In the genomic region with DNA sequence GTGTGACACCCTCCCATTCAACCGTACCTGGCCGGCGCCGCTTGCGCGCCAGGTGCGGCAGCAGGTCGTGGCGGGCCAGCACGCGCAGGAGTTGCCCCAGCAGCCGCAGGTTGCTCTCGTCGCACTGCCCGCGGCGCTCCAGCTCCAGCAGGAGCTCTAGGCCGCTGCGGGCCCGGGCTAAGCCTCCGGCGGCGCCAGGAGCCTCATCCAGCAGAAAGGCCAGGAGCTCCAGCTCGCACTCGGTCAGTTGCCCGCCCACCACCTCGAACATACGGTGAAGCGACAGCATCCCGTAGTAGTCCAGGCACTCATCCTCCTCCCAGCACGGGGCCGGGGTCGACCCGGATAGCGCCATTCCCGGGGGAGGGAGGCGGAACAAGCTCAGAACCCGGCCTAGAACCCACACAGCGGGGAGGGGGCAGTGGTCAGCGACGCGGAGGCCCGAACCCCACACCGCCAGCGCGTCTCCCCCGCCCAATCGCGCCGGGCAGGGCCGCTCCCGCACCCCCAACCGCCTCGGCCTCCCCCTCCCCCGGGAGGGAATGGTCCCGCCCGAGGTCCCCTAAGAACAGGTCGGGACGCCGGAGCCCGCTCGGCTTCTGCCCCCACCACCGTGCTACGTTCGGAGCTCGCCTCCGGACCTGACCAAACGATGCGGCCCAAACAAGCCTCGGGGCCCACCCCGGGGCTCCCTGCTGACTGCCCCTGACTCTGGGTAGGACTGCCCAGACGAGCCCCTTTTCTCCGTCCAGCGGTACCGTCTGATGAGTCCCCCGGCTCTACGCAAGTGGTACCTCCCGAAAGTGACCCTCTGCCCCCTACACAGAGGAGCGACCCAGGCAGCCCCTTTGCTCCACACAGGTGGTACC, we compare ENCODE assay signal across 8 cellular contexts. TPM values are rescaled to one million over a fixed set of nuclear protein-coding genes. Genes with fewer than 3 reads are reported as not detected.
DNase-seq lines count a peak whose midpoint lies in the region; ATAC-seq, FAIRE-seq and TF ChIP-seq lines count a peak whose summit lies in the region.

No MANE protein-coding gene starts in this region.

- CTCF ChIA-PET in A549 (lab: Yijun Ruan, JAX) (interaction anchor here (0.8 to 3.6 kb wide), 19 partner anchors 8 to 206 kb away, joined by 3 to 29 read pairs (median 3); a partner anchor contains a TSS), WTC11 (lab: Charles Lee) (interaction anchor here (0.9 to 1.2 kb wide), 7 partner anchors 11 to 188 kb away, joined by 3 to 6 read pairs (median 3); no protein-coding TSS in a partner anchor)

- WGBS in A549 (ENCODE audit: missing lambda C conversion rate), result 13% methylated on average over 62 of the region's 79 CpGs
- 1 to 2% methylated on average over 20 to 68 of the region's 79 CpGs for WGBS in testis, 2 donors

- H3K9me3 Mint-ChIP-seq in WTC11 (no peaks in the 10 kb centered on the region), endothelial cell (ENCODE audit: unreplicated experiment) (no peaks in the 10 kb centered on the region)

- intact Hi-C loops in testis (cut with DNase I; ENCODE audit: low total_unique reads), result no loop called here

- no peaks in the 10 kb centered on the region for H3K36me3 ChIP-seq in testis (ENCODE audit: low read depth, missing control alignments)

- H3K27ac ChIP-seq in A549 (peak overlapping the region; percentile 77 to 89), testis (peak overlapping the region; percentile 90 to 97)

- TF ChIP-seq RAD21 in A549 (conservative IDR thresholded peaks at IDR 0.05 in 1 of 2, IDR thresholded peaks at IDR 0.05 in 1 of 2), result no peak

- H3K27ac Mint-ChIP-seq in WTC11, result peak overlapping the region; percentile 96
- H3K27ac Mint-ChIP-seq in endothelial cell (ENCODE audit: unreplicated experiment), result no peak overlapping the region

- peak overlapping the region; percentile 77 for H3K4me2 ChIP-seq in A549

- H3K36me3 Mint-ChIP-seq in WTC11 (peaks cover 32% of the 10 kb centered on the region), endothelial cell (ENCODE audit: low read depth, unreplicated experiment) (peaks cover 33% of the 10 kb centered on the region)

- TF ChIP-seq EP300 in A549 (IDR thresholded peaks at IDR 0.05), result no peak

- peak overlapping the region; percentile 97 for H3K4me3 Mint-ChIP-seq in WTC11
- H3K4me3 Mint-ChIP-seq in endothelial cell (ENCODE audit: unreplicated experiment), result peak overlapping the region; percentile 95

- H3K9me3 ChIP-seq in A549, result no peaks in the 10 kb centered on the region
- H3K9me3 ChIP-seq in testis, result no peaks in the 10 kb centered on the region

- TF ChIP-seq CTCF in A549 (IDR thresholded peaks at IDR 0.05), result no peak
- TF ChIP-seq CTCF in WTC11 (IDR thresholded peaks at IDR 0.05), result no peak
- TF ChIP-seq CTCF in endothelial cell (IDR thresholded peaks at IDR 0.05; ENCODE audit: unreplicated experiment), result no peak
- TF ChIP-seq CTCF in testis (IDR thresholded peaks at IDR 0.05), result no peak

- POLR2A ChIA-PET in A549 (lab: Yijun Ruan, JAX), result interaction anchor here (0.7 to 1.0 kb wide), 3 partner anchors 8 to 26 kb away, joined by 3 read pairs; no protein-coding TSS in a partner anchor
- POLR2A ChIA-PET in WTC11 (lab: Charles Lee), result interaction anchor here (0.7 to 1.1 kb wide), 2 partner anchors 82 to 83 kb away, joined by 3 read pairs; no protein-coding TSS in a partner anchor

- no peaks in the 10 kb centered on the region for H3K27me3 ChIP-seq in testis

- peak overlapping the region; percentile 69 for H3K4me3 ChIP-seq in A549
- H3K4me3 ChIP-seq in testis, result peak overlapping the region; percentile 74 to 92

- H3K4me1 ChIP-seq in A549, result peaks cover 40% of the 10 kb centered on the region
- peaks cover 31% of the 10 kb centered on the region for H3K4me1 ChIP-seq in testis

- H3K27me3 Mint-ChIP-seq in WTC11 (ENCODE audit: low read depth) (no peaks in the 10 kb centered on the region; the same call in 1 of the 2 replicates), endothelial cell (ENCODE audit: unreplicated experiment) (peaks cover 14% of the 10 kb centered on the region)

- peak in 1 of 2 experiments; percentile 66 for DNase-seq in A549 (ENCODE audit: low read depth in 1 of 2, low spot score in 1 of 2)
- DNase-seq in HuH-7 (ENCODE audit: low spot score), result peak; percentile 67
- peak; percentile 73 for DNase-seq in WTC11 (ENCODE audit: low spot score)
- DNase-seq in endothelial cell (ENCODE audit: low spot score), result peak; percentile 47
- DNase-seq in midbrain (lab: John Stamatoyannopoulos, UW), result peak; percentile 27
- DNase-seq in testis, result peak; percentile 56
- DNase-seq in NCI-H187 (lab: John Stamatoyannopoulos, UW), result no peak

- peak; percentile 25 to 39 for ATAC-seq in A549
- ATAC-seq in GM18907 (IDR thresholded peaks at IDR 0.05; ENCODE audit: unreplicated experiment), result peak; percentile 4
- ATAC-seq in WTC11, result peak; percentile 33

- no peak for FAIRE-seq in A549 (lab: Jason Lieb, UNC)

- H3K4me1 Mint-ChIP-seq in WTC11 (peaks cover 40% of the 10 kb centered on the region), endothelial cell (ENCODE audit: unreplicated experiment) (peaks cover 38% of the 10 kb centered on the region)

- TF ChIP-seq POLR2A in A549 (IDR thresholded peaks at IDR 0.05; ENCODE audit: low read length), result no peak
- no peak for TF ChIP-seq POLR2A in testis (IDR thresholded peaks at IDR 0.05)

TF ChIP-seq in A549, 52 proteins besides CTCF, POLR2A, EP300 and RAD21:
- 0 out of 2 replicates have a peak, but pooled peaks have one; percentile 44 for TF ChIP-seq TFCP2L1 (CRISPR knock-in tag; IDR thresholded peaks at IDR 0.05)
- TF ChIP-seq HOXB5 (CRISPR knock-in tag; IDR thresholded peaks at IDR 0.05), result 0 out of 2 replicates have a peak, but pooled peaks have one; percentile 26
- no peak for TF ChIP-seq RARB (CRISPR knock-in tag; IDR thresholded peaks at IDR 0.05)

RNA-seq across cellular contexts. Expression of a gene that starts 0.6 kb away (rescaled TPM):
- polyA plus RNA-seq in A549 (2011; rRNA removed), result 30.8 and 37.9 TPM in 2 replicates
- polyA plus RNA-seq in A549 (2012; cell fraction: cytosol; rRNA removed), result 72.8 and 91.8 TPM in 2 replicates
- polyA plus RNA-seq in A549 (2012; cell fraction: nucleus; rRNA removed), result 65.3 and 65.8 TPM in 2 replicates
- 39.7 to 54.1 TPM (median 43.2 TPM) in 3 replicates for polyA plus RNA-seq in A549 (2017; fragmentation: RNase III; extraction: RNeasy Plus Mini Kit Qiagen cat#74134 plus additional on column Dnase treatment)
- 29.4 and 37.6 TPM in 2 replicates for polyA minus RNA-seq in A549 (2011; rRNA and poly(A)+ RNA removed)
- 37.7 to 42.0 TPM (median 39.2 TPM) in 3 replicates for total RNA-seq in WTC11 (2021)
- total RNA-seq in endothelial cell (ENCODE audit: unreplicated experiment), result 27.1 TPM
- 10 to 100 TPM; 54.4 to 80.0 TPM for total RNA-seq in testis
- polyA plus RNA-seq in testis (ENCODE audit: insufficient read depth, low read depth, low replicate concordance), result 40.7 TPM

RNA-seq across cellular contexts. Expression of a gene that starts 3.2 kb away (rescaled TPM):
- polyA plus RNA-seq in A549 (2011; rRNA removed) (7.1 and 8.7 TPM in 2 replicates), A549 (2017; fragmentation: RNase III; extraction: RNeasy Plus Mini Kit Qiagen cat#74134 plus additional on column Dnase treatment) (12.2 to 12.9 TPM (median 12.6 TPM) in 3 replicates), testis (ENCODE audit: insufficient read depth, low read depth, low replicate concordance) (10.1 TPM)
- polyA plus RNA-seq in A549 (2012; cell fraction: cytosol; rRNA removed), result 5.9 and 8.4 TPM in 2 replicates
- polyA plus RNA-seq in A549 (2012; cell fraction: nucleus; rRNA removed), result 9.9 and 14.4 TPM in 2 replicates
- 22.7 and 24.7 TPM in 2 replicates for polyA minus RNA-seq in A549 (2011; rRNA and poly(A)+ RNA removed)
- total RNA-seq in WTC11 (2021) (16.1 to 18.3 TPM (median 16.4 TPM) in 3 replicates), endothelial cell (ENCODE audit: unreplicated experiment) (13.9 TPM), testis (10 to 100 TPM; 10.1 to 12.2 TPM)

RNA-seq across cellular contexts. Expression of a gene that starts 25.5 kb away (rescaled TPM):
- 55.2 and 79.7 TPM in 2 replicates for polyA plus RNA-seq in A549 (2011; rRNA removed)
- 82.6 and 118 TPM in 2 replicates for polyA plus RNA-seq in A549 (2012; cell fraction: cytosol; rRNA removed)
- polyA plus RNA-seq in A549 (2012; cell fraction: nucleus; rRNA removed), result 80.7 and 99.8 TPM in 2 replicates
- 81.0 to 85.1 TPM (median 84.0 TPM) in 3 replicates for polyA plus RNA-seq in A549 (2017; fragmentation: RNase III; extraction: RNeasy Plus Mini Kit Qiagen cat#74134 plus additional on column Dnase treatment)
- 69.2 and 87.0 TPM in 2 replicates for polyA minus RNA-seq in A549 (2011; rRNA and poly(A)+ RNA removed)
- 49.8 to 50.8 TPM (median 49.9 TPM) in 3 replicates for total RNA-seq in WTC11 (2021)
- 54.4 TPM for total RNA-seq in endothelial cell (ENCODE audit: unreplicated experiment)
- 10 to 100 TPM; 54.3 to 64.3 TPM for total RNA-seq in testis
- polyA plus RNA-seq in testis (ENCODE audit: insufficient read depth, low read depth, low replicate concordance), result 98.1 TPM

RNA-seq across cellular contexts. Expression of a gene that starts 38.0 kb away (rescaled TPM):
- polyA plus RNA-seq in A549 (2011; rRNA removed), result 71.9 and 103 TPM in 2 replicates
- polyA plus RNA-seq in A549 (2012; cell fraction: cytosol; rRNA removed), result 115 and 150 TPM in 2 replicates
- polyA plus RNA-seq in A549 (2012; cell fraction: nucleus; rRNA removed), result 307 and 352 TPM in 2 replicates
- polyA plus RNA-seq in A549 (2017; fragmentation: RNase III; extraction: RNeasy Plus Mini Kit Qiagen cat#74134 plus additional on column Dnase treatment), result 107 to 123 TPM (median 120 TPM) in 3 replicates
- polyA minus RNA-seq in A549 (2011; rRNA and poly(A)+ RNA removed), result 113 and 120 TPM in 2 replicates
- total RNA-seq in WTC11 (2021), result 65.4 to 67.6 TPM (median 65.9 TPM) in 3 replicates
- 109 TPM for total RNA-seq in endothelial cell (ENCODE audit: unreplicated experiment)
- total RNA-seq in testis, result 100 to 1,000 TPM in 1 of 2 donors, 10 to 100 TPM in 1; 85.4 to 120 TPM
- polyA plus RNA-seq in testis (ENCODE audit: insufficient read depth, low read depth, low replicate concordance), result 59.6 TPM

RNA-seq across cellular contexts. Expression of a gene that starts 52.2 kb away (rescaled TPM):
- polyA plus RNA-seq in A549 (2011; rRNA removed) (7.2 and 7.7 TPM in 2 replicates), A549 (2017; fragmentation: RNase III; extraction: RNeasy Plus Mini Kit Qiagen cat#74134 plus additional on column Dnase treatment) (46.8 to 56.4 TPM (median 53.1 TPM) in 3 replicates), testis (ENCODE audit: insufficient read depth, low read depth, low replicate concordance) (95.6 TPM)
- polyA plus RNA-seq in A549 (2012; cell fraction: cytosol; rRNA removed), result 26.8 and 35.8 TPM in 2 replicates
- polyA plus RNA-seq in A549 (2012; cell fraction: nucleus; rRNA removed), result 69.9 and 100.0 TPM in 2 replicates
- 7.0 and 11.0 TPM in 2 replicates for polyA minus RNA-seq in A549 (2011; rRNA and poly(A)+ RNA removed)
- total RNA-seq in WTC11 (2021) (53.0 to 58.5 TPM (median 55.8 TPM) in 3 replicates), endothelial cell (ENCODE audit: unreplicated experiment) (85.7 TPM), testis (100 to 1,000 TPM; 163 to 181 TPM)

Comparison
In these comparisons a context has a peak if more than half of its experiments do, and no peak if none do; other contexts are left out.
1. DNase-seq: peak in HuH-7 (single experiment), WTC11 (single experiment), endothelial cell (single experiment), midbrain (single experiment) and testis (single experiment); none in NCI-H187 (0 of 2).
2. Peak in every context shown above with its lines, with median percentiles within 50 percentile points of each other: ATAC-seq.